Comparison of ENCODE assay signal across 8 cellular contexts in genomic region chr19:48333467-48334384, GRCh38. TPM values are rescaled to one million over a fixed set of nuclear protein-coding genes. Genes with fewer than 3 reads are reported as not detected.
DNase-seq lines count a peak whose midpoint lies in the region; ATAC-seq and TF ChIP-seq lines count a peak whose summit lies in the region.

No MANE protein-coding gene starts in this region.

- H3K36me3 Mint-ChIP-seq in Calu3 (ENCODE audit: insufficient read depth, unreplicated experiment): peaks cover 47% of the 10 kb centered on the region
- H3K36me3 Mint-ChIP-seq in activated T-helper 1 cell treated with anti-CD3 and anti-CD28 coated beads, Interleukin-12 subunit alpha, Interleukin-12 subunit beta, Interleukin-2, Interleukin-4 antibody, amounts not matched to agents 30 ng/mL and 10 ng/mL and 1 ng/mL, durations not matched to agents 14 hours and 24 hours and 36 hours (ENCODE audit: low read depth): peaks cover 23% of the 10 kb centered on the region
- H3K36me3 Mint-ChIP-seq in natural killer cell treated with Interleukin-12 subunit alpha and Interleukin-12 subunit beta and Interleukin-15 and Interleukin-18, amount 100 ng/mL, for 72 hours: no peaks in the 10 kb centered on the region

- TF ChIP-seq EP300 in Ishikawa (IDR thresholded peaks at IDR 0.05; ENCODE audit: borderline replicate concordance): no peak

- no peaks in the 10 kb centered on the region for H4K20me1 ChIP-seq in PC-9 (ENCODE audit: insufficient read depth)

- H2AFZ ChIP-seq in PC-9: peak overlapping the region; percentile 83

- no peaks in the 10 kb centered on the region for H3K9me3 ChIP-seq in PC-9 (ENCODE audit: insufficient read depth, low read depth)

- H3K27me3 Mint-ChIP-seq in Calu3 (ENCODE audit: unreplicated experiment): no peaks in the 10 kb centered on the region
- peaks cover 1% of the 10 kb centered on the region for H3K27me3 Mint-ChIP-seq in activated T-helper 1 cell treated with anti-CD3 and anti-CD28 coated beads, Interleukin-12 subunit alpha, Interleukin-12 subunit beta, Interleukin-2, Interleukin-4 antibody, amounts not matched to agents 30 ng/mL and 10 ng/mL and 1 ng/mL, durations not matched to agents 14 hours and 24 hours and 36 hours (ENCODE audit: insufficient read depth)
- no peaks in the 10 kb centered on the region for H3K27me3 Mint-ChIP-seq in natural killer cell treated with Interleukin-12 subunit alpha and Interleukin-12 subunit beta and Interleukin-15 and Interleukin-18, amount 100 ng/mL, for 72 hours

- TF ChIP-seq CTCF in Calu3 (IDR thresholded peaks at IDR 0.05; ENCODE audit: unreplicated experiment): peak; percentile 94
- TF ChIP-seq CTCF in PC-9 (conservative IDR thresholded peaks at IDR 0.05): peak; percentile 87
- peak; percentile 64 for TF ChIP-seq CTCF in fibroblast of mammary gland (conservative IDR thresholded peaks at IDR 0.05; ENCODE audit: control insufficient read depth, insufficient read depth, low read depth, low read length)

- no peaks in the 10 kb centered on the region for H3K79me2 ChIP-seq in PC-9 (ENCODE audit: low read depth)

- peak overlapping the region; percentile 87 for H3K4me3 Mint-ChIP-seq in Calu3 (ENCODE audit: low read depth, unreplicated experiment)
- H3K4me3 Mint-ChIP-seq in activated T-helper 1 cell treated with anti-CD3 and anti-CD28 coated beads, Interleukin-12 subunit alpha, Interleukin-12 subunit beta, Interleukin-2, Interleukin-4 antibody, amounts not matched to agents 30 ng/mL and 10 ng/mL and 1 ng/mL, durations not matched to agents 14 hours and 24 hours and 36 hours: peak overlapping the region; percentile 95
- peak overlapping the region; percentile 98 for H3K4me3 Mint-ChIP-seq in natural killer cell treated with Interleukin-12 subunit alpha and Interleukin-12 subunit beta and Interleukin-15 and Interleukin-18, amount 100 ng/mL, for 72 hours

- peak; percentile 97 for DNase-seq in Calu3
- DNase-seq in PC-9: peak; percentile 87 to 91
- DNase-seq in activated T-helper 1 cell treated with anti-CD3 and anti-CD28 coated beads, Interleukin-12 subunit alpha, Interleukin-12 subunit beta, Interleukin-2, Interleukin-4 antibody, amounts not matched to agents 30 ng/mL and 10 ng/mL and 1 ng/mL, durations not matched to agents 14 hours and 24 hours and 36 hours (ENCODE audit: low spot score): peak; percentile 92
- DNase-seq in fibroblast of mammary gland (ENCODE audit: low read depth): peak; percentile 92
- DNase-seq in natural killer cell treated with Interleukin-12 subunit alpha and Interleukin-12 subunit beta and Interleukin-15 and Interleukin-18, amount 100 ng/mL, for 72 hours (ENCODE audit: low spot score): peak; percentile 95
- DNase-seq in stimulated activated naive CD4-positive, alpha-beta T cell (lab: John Stamatoyannopoulos, UW): peak; percentile 88 to 94 (median 91)

- CTCF ChIA-PET in Calu3 (lab: Charles Lee): interaction anchor here (0.6 to 4.6 kb wide), 18 partner anchors 8 to 275 kb away, joined by 3 to 159 read pairs (median 8); partner anchors contain the start of genes EMP3, GRWD1, KDELR1 and SYNGR4
- CTCF ChIA-PET in PC-9 (lab: Charles Lee): interaction anchor here (0.5 to 2.3 kb wide), 18 partner anchors 12 to 251 kb away, joined by 3 to 30 read pairs (median 11); partner anchors contain the start of genes KDELR1, SYNGR4 and TMEM143

- H3K4me1 ChIP-seq in PC-9 (replicated peaks; ENCODE audit: insufficient read depth): peaks cover 16% of the 10 kb centered on the region

- peak overlapping the region; percentile 68 for H3K27ac ChIP-seq in PC-9

- intact Hi-C loops in Calu3 (cut with micrococcal nuclease; ENCODE audit: unreplicated experiment) (loop anchor here (1.0 to 10.0 kb wide), 2 partner anchors 13 to 151 kb away; no protein-coding TSS in a partner anchor), PC-9 (cut with micrococcal nuclease; ENCODE audit: unreplicated experiment) (loop anchor here (1.0 to 5.0 kb wide), 3 partner anchors 13 to 62 kb away; no protein-coding TSS in a partner anchor)
- intact Hi-C loops in activated T-helper 1 cell treated with anti-CD3 and anti-CD28 coated beads, Interleukin-12 subunit alpha, Interleukin-12 subunit beta, Interleukin-2, Interleukin-4 antibody, amounts not matched to agents 30 ng/mL and 10 ng/mL and 1 ng/mL, durations not matched to agents 14 hours and 24 hours and 36 hours (cut with micrococcal nuclease): loop anchor here (1.0 to 5.0 kb wide), 8 partner anchors 12 to 179 kb away; partner anchors contain the start of genes CYTH2, GRWD1, LMTK3 and SYNGR4

- H3K9me2 ChIP-seq in PC-9 (ENCODE audit: insufficient read depth): no peaks in the 10 kb centered on the region

- BruUV-seq in Calu3 (replicated peaks; lab: Mats Ljungman, UMichigan) (no TSS peak), PC-9 (replicated peaks; lab: Mats Ljungman, UMichigan) (no TSS peak)

- peak; percentile 85 for TF ChIP-seq RAD21 in Ishikawa (IDR thresholded peaks at IDR 0.05; ENCODE audit: low read depth)

- H3F3A ChIP-seq in PC-9 (ENCODE audit: insufficient read depth, low read depth): peaks cover 40% of the 10 kb centered on the region

- H3K4me1 Mint-ChIP-seq in Calu3 (ENCODE audit: low read depth, unreplicated experiment): peaks cover 50% of the 10 kb centered on the region
- peaks cover 55% of the 10 kb centered on the region for H3K4me1 Mint-ChIP-seq in activated T-helper 1 cell treated with anti-CD3 and anti-CD28 coated beads, Interleukin-12 subunit alpha, Interleukin-12 subunit beta, Interleukin-2, Interleukin-4 antibody, amounts not matched to agents 30 ng/mL and 10 ng/mL and 1 ng/mL, durations not matched to agents 14 hours and 24 hours and 36 hours (ENCODE audit: low read depth)
- H3K4me1 Mint-ChIP-seq in natural killer cell treated with Interleukin-12 subunit alpha and Interleukin-12 subunit beta and Interleukin-15 and Interleukin-18, amount 100 ng/mL, for 72 hours (ENCODE audit: low read depth in 2 of 2): peaks cover 50 to 51% of the 10 kb centered on the region in 2 donors

- H3K4me2 ChIP-seq in PC-9: peak overlapping the region; percentile 87

- POLR2A ChIA-PET in PC-9 (lab: Charles Lee; ENCODE audit: unreplicated experiment): interaction anchor here (0.6 to 1.1 kb wide), 5 partner anchors 12 to 61 kb away, joined by 3 to 56 read pairs (median 4); a partner anchor contains a TSS

- peak; percentile 45 for ATAC-seq in GM21423 (IDR thresholded peaks at IDR 0.05; ENCODE audit: unreplicated experiment)
- ATAC-seq in natural killer cell treated with Interleukin-12 subunit alpha and Interleukin-12 subunit beta and Interleukin-15 and Interleukin-18, amount 100 ng/mL, for 72 hours: peak; percentile 88 to 89

- no peaks in the 10 kb centered on the region for H3K9me3 Mint-ChIP-seq in Calu3 (ENCODE audit: low read depth, unreplicated experiment)
- no peaks in the 10 kb centered on the region for H3K9me3 Mint-ChIP-seq in activated T-helper 1 cell treated with anti-CD3 and anti-CD28 coated beads, Interleukin-12 subunit alpha, Interleukin-12 subunit beta, Interleukin-2, Interleukin-4 antibody, amounts not matched to agents 30 ng/mL and 10 ng/mL and 1 ng/mL, durations not matched to agents 14 hours and 24 hours and 36 hours
- no peaks in the 10 kb centered on the region for H3K9me3 Mint-ChIP-seq in natural killer cell treated with Interleukin-12 subunit alpha and Interleukin-12 subunit beta and Interleukin-15 and Interleukin-18, amount 100 ng/mL, for 72 hours

- no peaks in the 10 kb centered on the region for H3K36me3 ChIP-seq in PC-9 (ENCODE audit: low read depth)

- H3K27ac Mint-ChIP-seq in Calu3 (ENCODE audit: unreplicated experiment): peak overlapping the region; percentile 92
- peak overlapping the region; percentile 97 for H3K27ac Mint-ChIP-seq in activated T-helper 1 cell treated with anti-CD3 and anti-CD28 coated beads, Interleukin-12 subunit alpha, Interleukin-12 subunit beta, Interleukin-2, Interleukin-4 antibody, amounts not matched to agents 30 ng/mL and 10 ng/mL and 1 ng/mL, durations not matched to agents 14 hours and 24 hours and 36 hours
- H3K27ac Mint-ChIP-seq in natural killer cell treated with Interleukin-12 subunit alpha and Interleukin-12 subunit beta and Interleukin-15 and Interleukin-18, amount 100 ng/mL, for 72 hours: peak overlapping the region; percentile 95 to 97

- no peaks in the 10 kb centered on the region for H3K27me3 ChIP-seq in PC-9 (ENCODE audit: insufficient read depth, low read depth)

- H3K4me3 ChIP-seq in PC-9 (peak overlapping the region; percentile 55), fibroblast of mammary gland (ENCODE audit: control insufficient read depth, low read depth, low read length) (peak overlapping the region; percentile 48)

RNA-seq across cellular contexts. Expression of gene EMP3, which starts 8.4 kb away (rescaled TPM):
- total RNA-seq in Calu3 (2022) (27.5 and 29.5 TPM in 2 replicates), PC-9 (2021) (29.0 and 56.3 TPM in 2 replicates)
- 249 and 253 TPM in 2 replicates for total RNA-seq in activated T-helper 1 cell treated with anti-CD3 and anti-CD28 coated beads, Interleukin-12 subunit alpha, Interleukin-12 subunit beta, Interleukin-2, Interleukin-4 antibody, amounts not matched to agents 30 ng/mL and 10 ng/mL and 1 ng/mL, durations not matched to agents 14 hours and 24 hours and 36 hours
- 100 to 1,000 TPM in 1 of 2 donors, 10 to 100 TPM in 1; 99.4 to 157 TPM for total RNA-seq in natural killer cell treated with Interleukin-12 subunit alpha and Interleukin-12 subunit beta and Interleukin-15 and Interleukin-18, amount 100 ng/mL, for 72 hours

RNA-seq across cellular contexts. Expression of gene TMEM143, which starts 30.0 kb away (rescaled TPM):
- 10.4 and 14.8 TPM in 2 replicates for total RNA-seq in Calu3 (2022)
- 24.8 and 31.3 TPM in 2 replicates for total RNA-seq in PC-9 (2021)
- 7.7 and 14.9 TPM in 2 replicates for total RNA-seq in activated T-helper 1 cell treated with anti-CD3 and anti-CD28 coated beads, Interleukin-12 subunit alpha, Interleukin-12 subunit beta, Interleukin-2, Interleukin-4 antibody, amounts not matched to agents 30 ng/mL and 10 ng/mL and 1 ng/mL, durations not matched to agents 14 hours and 24 hours and 36 hours
- total RNA-seq in natural killer cell treated with Interleukin-12 subunit alpha and Interleukin-12 subunit beta and Interleukin-15 and Interleukin-18, amount 100 ng/mL, for 72 hours: 10 to 100 TPM in 1 of 2 donors, 1 to 10 TPM in 1; 6.9 to 25.5 TPM

RNA-seq across cellular contexts. Expression of gene SYNGR4, which starts 30.4 kb away (rescaled TPM):
- not detected in 2 replicates for total RNA-seq in Calu3 (2022)
- total RNA-seq in PC-9 (2021): 1.3 and 2.1 TPM in 2 replicates
- total RNA-seq in activated T-helper 1 cell treated with anti-CD3 and anti-CD28 coated beads, Interleukin-12 subunit alpha, Interleukin-12 subunit beta, Interleukin-2, Interleukin-4 antibody, amounts not matched to agents 30 ng/mL and 10 ng/mL and 1 ng/mL, durations not matched to agents 14 hours and 24 hours and 36 hours: 0.61 TPM in 1 of 2 replicates, not detected in the other
- under 1 TPM in 1 of 2 donors, not detected in 1; 0.45 TPM for total RNA-seq in natural killer cell treated with Interleukin-12 subunit alpha and Interleukin-12 subunit beta and Interleukin-15 and Interleukin-18, amount 100 ng/mL, for 72 hours

RNA-seq across cellular contexts. Expression of gene KDELR1, which starts 57.6 kb away (rescaled TPM):
- total RNA-seq in Calu3 (2022) (185 and 194 TPM in 2 replicates), PC-9 (2021) (220 and 261 TPM in 2 replicates)
- 70.9 and 74.2 TPM in 2 replicates for total RNA-seq in activated T-helper 1 cell treated with anti-CD3 and anti-CD28 coated beads, Interleukin-12 subunit alpha, Interleukin-12 subunit beta, Interleukin-2, Interleukin-4 antibody, amounts not matched to agents 30 ng/mL and 10 ng/mL and 1 ng/mL, durations not matched to agents 14 hours and 24 hours and 36 hours
- 10 to 100 TPM; 64.4 to 80.9 TPM for total RNA-seq in natural killer cell treated with Interleukin-12 subunit alpha and Interleukin-12 subunit beta and Interleukin-15 and Interleukin-18, amount 100 ng/mL, for 72 hours

RNA-seq across cellular contexts. Expression of gene GRIN2D, which starts 59.7 kb away (rescaled TPM):
- total RNA-seq in Calu3 (2022): 0.15 TPM in 1 of 2 replicates, not detected in the other
- 3.2 and 3.8 TPM in 2 replicates for total RNA-seq in PC-9 (2021)
- total RNA-seq in activated T-helper 1 cell treated with anti-CD3 and anti-CD28 coated beads, Interleukin-12 subunit alpha, Interleukin-12 subunit beta, Interleukin-2, Interleukin-4 antibody, amounts not matched to agents 30 ng/mL and 10 ng/mL and 1 ng/mL, durations not matched to agents 14 hours and 24 hours and 36 hours: 0.16 and 0.17 TPM in 2 replicates
- total RNA-seq in natural killer cell treated with Interleukin-12 subunit alpha and Interleukin-12 subunit beta and Interleukin-15 and Interleukin-18, amount 100 ng/mL, for 72 hours: under 1 TPM; 0.14 to 0.42 TPM

Comparison
In these comparisons a context has a peak if more than half of its experiments do, and no peak if none do; other contexts are left out.
1. Peak in every context shown above with its lines: DNase-seq, ATAC-seq, H3K4me3 ChIP-seq and H3K27ac ChIP-seq.